In the genomic region with DNA sequence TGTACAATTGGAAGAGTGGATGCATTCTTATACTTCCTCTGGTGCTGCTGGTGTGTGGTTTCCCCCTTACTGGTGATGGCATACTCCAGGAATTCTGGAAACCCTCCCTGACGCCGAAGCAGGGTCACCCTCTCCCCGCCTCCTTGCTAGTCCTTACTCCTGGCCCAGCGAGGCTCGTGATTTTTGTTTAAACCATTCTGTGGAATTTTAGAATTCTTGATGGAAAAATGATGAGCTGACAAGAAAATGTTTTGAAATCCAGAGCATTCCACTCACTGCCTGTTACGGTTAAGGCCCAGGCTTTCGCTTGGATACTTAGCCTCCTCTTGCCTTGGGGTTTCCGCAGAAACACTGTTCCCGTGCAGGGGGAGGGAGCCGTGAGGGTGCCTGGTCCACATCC, we compare ENCODE assay signal across 15 cellular contexts. TPM values are rescaled to one million over a fixed set of nuclear protein-coding genes. Genes with fewer than 3 reads are reported as not detected.
A peak's percentile ranks its signal among the peaks of the same experiment; 100 is the strongest.
DNase-seq lines count a peak whose midpoint lies in the region; ATAC-seq and TF ChIP-seq lines count a peak whose summit lies in the region.
"Had no signal": no experiment of that assay in that cellular context is flagged by ENCODE, and none has a peak within 500 bp of the region (broad histone marks: within the 10 kb centered on the region; RNA-seq: fewer than 3 reads in every experiment).

No MANE protein-coding gene starts in this region.

- no peak overlapping the region for H2AFZ ChIP-seq in smooth muscle cell (ENCODE audit: low read depth)

- H3K4me3 Mint-ChIP-seq in T-cell: no peak overlapping the region

- H3K27me3 ChIP-seq in smooth muscle cell (ENCODE audit: low read depth): no peaks in the 10 kb centered on the region

- H3K9me3 ChIP-seq in smooth muscle cell (replicated peaks; ENCODE audit: low read depth): no peaks in the 10 kb centered on the region
- H3K9me3 ChIP-seq: psoas muscle had no signal

- H3K4me1 ChIP-seq in smooth muscle cell (ENCODE audit: low read depth): peaks cover 9% of the 10 kb centered on the region

- ATAC-seq in T-cell (replicated peaks in 1 of 4): no peak
- ATAC-seq in GM18858 (IDR thresholded peaks at IDR 0.05; ENCODE audit: unreplicated experiment): no peak
- ATAC-seq: Panc1, psoas muscle had no signal

- H3K9ac ChIP-seq in smooth muscle cell (ENCODE audit: low read depth): no peak overlapping the region

- H3K36me3 Mint-ChIP-seq in T-cell: peaks cover 32% of the 10 kb centered on the region

- POLR2A ChIA-PET in T-cell (lab: Charles Lee): interaction anchor here in 1 of 2 donors (0.6 to 0.7 kb wide), 2 partner anchors 30 to 1607 kb away, joined by 3 read pairs; partner anchors contain the start of gene UBQLN4

- WGBS in smooth muscle cell (ENCODE audit: low lambda C conversion rate): 17% methylated on average over 10 of the region's 10 CpGs

- no peaks in the 10 kb centered on the region for H4K20me1 ChIP-seq in smooth muscle cell (ENCODE audit: low read depth)

- peak; percentile 97 for DNase-seq in EH (ENCODE audit: low read depth)
- DNase-seq in T-cell: no peak
- peak; percentile 95 for DNase-seq in hepatic stellate cell (ENCODE audit: low spot score)
- no peak for DNase-seq in smooth muscle cell (lab: John Stamatoyannopoulos, UW; ENCODE audit: unreplicated experiment)
- no peak for DNase-seq in activated CD8-positive, alpha-beta memory T cell treated with anti-CD3 and anti-CD28 coated beads for 24 hours
- DNase-seq in HuH-7 (ENCODE audit: low spot score): no peak
- no peak for DNase-seq in ecto neural progenitor cell (ENCODE audit: low spot score)
- DNase-seq: activated gamma-delta T cell treated with Interleukin-2 at 50 U/mL for 16 hours; DMS79; effector memory CD4-positive, alpha-beta T cell; H7; psoas muscle; WERI-Rb-1 had no signal

- H3K27ac ChIP-seq in smooth muscle cell (ENCODE audit: low read depth): peak overlapping the region; percentile 58
- H3K27ac ChIP-seq: psoas muscle, WERI-Rb-1 had no signal

- H3K27ac Mint-ChIP-seq in T-cell: peak overlapping the region; percentile 79 to 87

- CTCF ChIA-PET in T-cell (lab: Charles Lee): no interaction called here

- H3K4me1 Mint-ChIP-seq in T-cell: peaks cover 40 to 44% (median 41%) of the 10 kb centered on the region in 3 donors

- no peaks in the 10 kb centered on the region for H3K27me3 Mint-ChIP-seq in T-cell

- peak overlapping the region; percentile 21 for H3K4me2 ChIP-seq in smooth muscle cell

- H3K9me3 Mint-ChIP-seq in T-cell: no peaks in the 10 kb centered on the region

- no peak overlapping the region for H3K4me3 ChIP-seq in smooth muscle cell
- H3K4me3 ChIP-seq: psoas muscle had no signal

- H3F3A ChIP-seq in smooth muscle cell (ENCODE audit: low read depth): peaks cover 16% of the 10 kb centered on the region

- H3K79me2 ChIP-seq in smooth muscle cell (ENCODE audit: low read depth): no peaks in the 10 kb centered on the region

- no peaks in the 10 kb centered on the region for H3K36me3 ChIP-seq in smooth muscle cell (ENCODE audit: low read depth)
- H3K36me3 ChIP-seq: WERI-Rb-1 had no signal

- TF ChIP-seq CTCF in smooth muscle cell (IDR thresholded peaks at IDR 0.05; ENCODE audit: borderline replicate concordance, insufficient read depth, poor library complexity, severe bottlenecking): no peak

RNA-seq across cellular contexts. Expression of gene IL6R, which starts 41.1 kb away (rescaled TPM):
- 10 to 100 TPM; 76.0 to 87.9 (median 80.8) TPM for total RNA-seq in T-cell
- total RNA-seq in smooth muscle cell: 1.3 and 1.8 TPM in 2 replicates
- polyA plus RNA-seq in smooth muscle cell: 1.9 TPM in 2 replicates

RNA-seq across cellular contexts. Expression of gene TDRD10, which starts 55.7 kb away (rescaled TPM):
- not detected for total RNA-seq in T-cell
- total RNA-seq in smooth muscle cell: 0.13 TPM in 1 of 2 replicates, not detected in the other
- polyA plus RNA-seq in smooth muscle cell: 0.11 TPM in 1 of 2 replicates, not detected in the other

RNA-seq across cellular contexts. Expression of gene SHE, which starts 55.9 kb away (rescaled TPM):
- total RNA-seq in T-cell (under 1 TPM in 3 of 5 donors, not detected in 2; 0.06 to 0.07 (median 0.06) TPM), smooth muscle cell (0.13 and 0.45 TPM in 2 replicates)
- 0.39 and 0.72 TPM in 2 replicates for polyA plus RNA-seq in smooth muscle cell

Comparison
In these comparisons a context has a peak if more than half of its experiments do, and no peak if none do; other contexts are left out.
1. DNase-seq: peak in EH (single experiment) and hepatic stellate cell (single experiment); none in T-cell (0 of 34), smooth muscle cell (single experiment), activated CD8-positive, alpha-beta memory T cell treated with anti-CD3 and anti-CD28 coated beads for 24 hours (single experiment), HuH-7 (single experiment) and ecto neural progenitor cell (single experiment).
2. RNA of gene IL6R, which starts 41.1 kb away (total RNA-seq): 76.0 to 87.9 TPM in T-cell; 1.3 to 1.8 TPM in smooth muscle cell; every median in the first group is over 10 times any median in the second.